9 cellular contexts compared by ENCODE assay signal in the genomic region with DNA sequence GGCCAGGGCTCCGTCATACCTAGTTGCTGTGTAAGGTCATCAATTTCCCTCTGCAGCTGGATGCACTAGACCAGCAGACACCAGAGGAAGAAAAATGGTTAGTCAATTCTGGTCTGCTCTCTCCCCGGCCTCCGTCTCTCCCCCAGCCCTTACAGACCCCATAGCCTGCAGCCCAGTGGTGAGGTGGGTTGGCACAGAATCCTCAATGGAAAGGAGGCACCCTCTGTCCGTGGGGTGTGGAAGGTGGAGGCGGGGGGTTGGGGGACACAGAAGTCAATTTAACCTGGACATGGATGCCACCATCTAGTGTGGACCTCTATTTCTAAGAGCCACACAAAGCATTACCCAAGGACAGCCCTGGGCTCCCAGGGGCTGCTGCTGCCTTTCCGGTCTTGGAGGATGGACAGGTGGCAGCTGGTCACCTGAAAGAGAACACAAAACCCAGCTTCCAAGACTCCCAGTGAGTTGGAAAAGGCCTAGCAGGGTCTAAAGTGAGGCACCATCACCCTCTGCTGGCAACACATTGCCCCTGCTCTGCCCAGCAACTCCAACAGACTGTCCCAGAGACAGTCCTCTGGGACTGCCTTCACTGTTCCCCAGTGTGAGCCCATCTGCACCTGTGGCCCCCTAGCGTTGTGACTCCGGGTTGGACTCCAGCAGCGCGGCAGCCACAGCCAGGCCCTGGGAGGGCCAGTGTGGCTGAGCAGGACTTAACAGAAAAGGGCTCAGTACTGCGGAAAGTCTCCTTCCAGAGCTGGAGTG. TPM values are rescaled to one million over a fixed set of nuclear protein-coding genes. Genes with fewer than 3 reads are reported as not detected.
DNase-seq lines count a peak whose midpoint lies in the region; ATAC-seq and TF ChIP-seq lines count a peak whose summit lies in the region.
"Had no signal": no experiment of that assay in that cellular context is flagged by ENCODE, and none has a peak within 500 bp of the region (broad histone marks: within the 10 kb centered on the region; RNA-seq: fewer than 3 reads in every experiment).

No MANE protein-coding gene starts in this region.

- H3K4me3 ChIP-seq in right lobe of liver (no peak overlapping the region), MG63 (no peak overlapping the region)

- WGBS in right lobe of liver (ENCODE audit: insufficient coverage, low coverage, low lambda C conversion rate, missing lambda C conversion rate): 49% methylated on average over 6 of the region's 11 CpGs

- no peak for TF ChIP-seq POLR2A in right lobe of liver (IDR thresholded peaks at IDR 0.05)

- peak; percentile 7 for DNase-seq in EL
- no peak for DNase-seq in right lobe of liver
- DNase-seq in MG63: no peak
- no peak for DNase-seq in SKM-1 (lab: John Stamatoyannopoulos, UW; ENCODE audit: unreplicated experiment)
- DNase-seq in NCI-H1417 treated with DMSO at 0.1 percent for 48 hours (lab: John Stamatoyannopoulos, UW): no peak
- no peak for DNase-seq in central memory CD4-positive, alpha-beta T cell
- DNase-seq: NK-92 treated with Interleukin-12 subunit alpha and Interleukin-12 subunit beta, amount 100 ng/mL, for 24 hours had no signal

- H3K27ac ChIP-seq in VCaP (no peak overlapping the region), right lobe of liver (no peak overlapping the region)

- peak; percentile 57 for TF ChIP-seq CTCF in VCaP (conservative IDR thresholded peaks at IDR 0.05)
- peak in 1 of 4 donors; percentile 25 for TF ChIP-seq CTCF in right lobe of liver (IDR thresholded peaks at IDR 0.05)

- H3K4me1 ChIP-seq in right lobe of liver: no peaks in the 10 kb centered on the region

- intact Hi-C loops in right lobe of liver (cut with DNase I): no loop called here

- H3K9me3 ChIP-seq in right lobe of liver: no peaks in the 10 kb centered on the region
- no peaks in the 10 kb centered on the region for H3K9me3 ChIP-seq in MG63

- TF ChIP-seq RAD21 in Ishikawa (IDR thresholded peaks at IDR 0.05; ENCODE audit: low read depth): peak; percentile 53

- ATAC-seq in right lobe of liver: peak in 3 of 4 donors; percentile 44 to 54 (median 50)

- H3K36me3 ChIP-seq in right lobe of liver (no peaks in the 10 kb centered on the region), MG63 (no peaks in the 10 kb centered on the region)

- no peak for TF ChIP-seq EP300 in Ishikawa (IDR thresholded peaks at IDR 0.05; ENCODE audit: borderline replicate concordance)

- H3K27me3 ChIP-seq in right lobe of liver (no peaks in the 10 kb centered on the region), MG63 (no peaks in the 10 kb centered on the region)

TF ChIP-seq in Ishikawa, 13 proteins besides CTCF, POLR2A, EP300 and RAD21:
- TF ChIP-seq REST (IDR thresholded peaks at IDR 0.05; ENCODE audit: low read depth) (no peak), ZBTB7A (IDR thresholded peaks at IDR 0.05; ENCODE audit: low read depth) (no peak), CEBPB (IDR thresholded peaks at IDR 0.05) (no peak), NFIC (IDR thresholded peaks at IDR 0.05) (no peak), EGR1 (IDR thresholded peaks at IDR 0.05) (no peak), TAF1 (IDR thresholded peaks at IDR 0.05; ENCODE audit: low read depth) (no peak), USF1 (IDR thresholded peaks at IDR 0.05) (no peak), TEAD4 (IDR thresholded peaks at IDR 0.05) (no peak), TCF12 (IDR thresholded peaks at IDR 0.05; ENCODE audit: low read depth) (no peak), CREB1 (IDR thresholded peaks at IDR 0.05; ENCODE audit: low read depth) (no peak), YY1 (IDR thresholded peaks at IDR 0.05; ENCODE audit: low read depth) (no peak), FOXM1 (IDR thresholded peaks at IDR 0.05; ENCODE audit: borderline replicate concordance, low read depth) (no peak)
- TF ChIP-seq, protein P1, sequence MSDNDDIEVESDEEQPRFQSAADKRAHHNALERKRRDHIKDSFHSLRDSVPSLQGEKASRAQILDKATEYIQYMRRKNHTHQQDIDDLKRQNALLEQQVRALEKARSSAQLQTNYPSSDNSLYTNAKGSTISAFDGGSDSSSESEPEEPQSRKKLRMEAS (IDR thresholded peaks at IDR 0.05): no peak

RNA-seq across cellular contexts. Expression of gene NHSL2, which starts 40.1 kb away (rescaled TPM):
- total RNA-seq in right lobe of liver: 1 to 10 TPM in 4 of 6 experiments, under 1 TPM in 2; 0.81 to 2.1 (median 1.3) TPM
- total RNA-seq in MG63 (2014; rRNA removed; shearing (Covaris generic); ENCODE audit: low replicate concordance): not detected in 2 replicates
